Comparison of ENCODE assay signal across 26 cellular contexts in genomic region chr15:57789225-57789624, GRCh38.
"Had no signal": no experiment of that assay in that cellular context is flagged by ENCODE, and none has a peak within 500 bp of the region (broad histone marks: within the 10 kb centered on the region; RNA-seq: fewer than 3 reads in every experiment).

No MANE protein-coding gene starts in this region.

- H3K4me1 Mint-ChIP-seq: memory B cell; stimulated activated naive CD8-positive, alpha-beta T cell treated with anti-CD3 and anti-CD28 coated beads, Interleukin-15, amount 100 ng/mL, for 72 hours had no signal

- FAIRE-seq: islet of Langerhans, pancreas had no signal

- H3K4me3 Mint-ChIP-seq: effector memory CD8-positive, alpha-beta T cell; memory B cell; mesothelial cell of epicardium; natural killer cell treated with Interleukin-12 subunit alpha and Interleukin-12 subunit beta and Interleukin-15 and Interleukin-18, amount 100 ng/mL, for 72 hours; stimulated activated naive B cell treated with anti-CD40 and anti-IgM and Interleukin-4, amounts not matched to agents 10 μg/mL and 1 μg/mL and 100 μg/mL, for 72 hours; stimulated activated naive CD8-positive, alpha-beta T cell treated with anti-CD3 and anti-CD28 coated beads, Interleukin-15, amount 100 ng/mL, for 72 hours had no signal

- H3K9me3 ChIP-seq: gastrocnemius medialis, heart right ventricle, lower lobe of right lung, pancreas, spleen, testis, tibial nerve, upper lobe of right lung, vagina had no signal

- ATAC-seq: effector memory CD8-positive, alpha-beta T cell; gastrocnemius medialis; left lobe of liver; lower lobe of right lung; natural killer cell treated with Interleukin-12 subunit alpha and Interleukin-12 subunit beta and Interleukin-15 and Interleukin-18, amount 100 ng/mL, for 72 hours; pancreas; sciatic nerve; stimulated activated naive B cell treated with anti-CD40 and anti-IgM and Interleukin-4, amounts not matched to agents 10 μg/mL and 1 μg/mL and 100 μg/mL, for 72 hours; stimulated activated naive CD8-positive, alpha-beta T cell treated with anti-CD3 and anti-CD28 coated beads, Interleukin-15, amount 100 ng/mL, for 72 hours; upper lobe of right lung had no signal

- H3K4me1 ChIP-seq: gastrocnemius medialis, lower lobe of right lung, pancreas, spleen, testis had no signal

- H3K9me3 Mint-ChIP-seq: effector memory CD8-positive, alpha-beta T cell; memory B cell; mesothelial cell of epicardium; natural killer cell treated with Interleukin-12 subunit alpha and Interleukin-12 subunit beta and Interleukin-15 and Interleukin-18, amount 100 ng/mL, for 72 hours; stimulated activated naive B cell treated with anti-CD40 and anti-IgM and Interleukin-4, amounts not matched to agents 10 μg/mL and 1 μg/mL and 100 μg/mL, for 72 hours; stimulated activated naive CD8-positive, alpha-beta T cell treated with anti-CD3 and anti-CD28 coated beads, Interleukin-15, amount 100 ng/mL, for 72 hours had no signal

- H3K27me3 ChIP-seq: gastrocnemius medialis, heart right ventricle, pancreas, spleen, testis, tibial nerve, upper lobe of right lung, vagina had no signal

- DNase-seq: cortex of kidney; effector memory CD8-positive, alpha-beta T cell; erythroblast; gastrocnemius medialis; heart right ventricle; hypothalamus; lower lobe of right lung; occipital lobe; pancreas; spleen; stimulated activated CD4-positive, alpha-beta T cell treated with anti-CD3 and anti-CD28 coated beads, Interleukin-15, amount 100 ng/mL, for 24 hours; stimulated activated CD4-positive, alpha-beta T cell treated with anti-CD3 and anti-CD28 coated beads, Interleukin-1b, Interleukin-23, amount 100 ng/mL, for 48 hours; stimulated activated CD4-positive, alpha-beta T cell treated with anti-CD3 and anti-CD28 coated beads, Interleukin-4, amount 100 ng/mL, for 24 hours; stimulated activated naive B cell treated with anti-CD40 and anti-IgM and Interleukin-4, amounts not matched to agents 10 μg/mL and 1 μg/mL and 100 μg/mL, for 72 hours; stimulated activated naive CD8-positive, alpha-beta T cell treated with anti-CD3 and anti-CD28 coated beads, Interleukin-15, amount 100 ng/mL, for 72 hours; testis; upper lobe of right lung had no signal

- H3K4me3 ChIP-seq: gastrocnemius medialis, heart right ventricle, lower lobe of right lung, pancreas, spleen, testis, tibial nerve, upper lobe of right lung, vagina had no signal

- H3K27ac ChIP-seq: gastrocnemius medialis, lower lobe of right lung, pancreas, spleen, testis, tibial nerve, upper lobe of right lung, vagina had no signal

- H3K36me3 ChIP-seq: gastrocnemius medialis, heart right ventricle, lower lobe of right lung, pancreas, spleen, tibial nerve, upper lobe of right lung, vagina had no signal

- H3K36me3 Mint-ChIP-seq: memory B cell; mesothelial cell of epicardium; natural killer cell treated with Interleukin-12 subunit alpha and Interleukin-12 subunit beta and Interleukin-15 and Interleukin-18, amount 100 ng/mL, for 72 hours; stimulated activated naive B cell treated with anti-CD40 and anti-IgM and Interleukin-4, amounts not matched to agents 10 μg/mL and 1 μg/mL and 100 μg/mL, for 72 hours had no signal

- H3K27ac Mint-ChIP-seq: effector memory CD8-positive, alpha-beta T cell; memory B cell; mesothelial cell of epicardium; natural killer cell treated with Interleukin-12 subunit alpha and Interleukin-12 subunit beta and Interleukin-15 and Interleukin-18, amount 100 ng/mL, for 72 hours; progenitor cell of endocrine pancreas; stimulated activated naive B cell treated with anti-CD40 and anti-IgM and Interleukin-4, amounts not matched to agents 10 μg/mL and 1 μg/mL and 100 μg/mL, for 72 hours; stimulated activated naive CD8-positive, alpha-beta T cell treated with anti-CD3 and anti-CD28 coated beads, Interleukin-15, amount 100 ng/mL, for 72 hours had no signal

- H3K27me3 Mint-ChIP-seq: stimulated activated naive CD8-positive, alpha-beta T cell treated with anti-CD3 and anti-CD28 coated beads, Interleukin-15, amount 100 ng/mL, for 72 hours had no signal
